In the genomic region with DNA sequence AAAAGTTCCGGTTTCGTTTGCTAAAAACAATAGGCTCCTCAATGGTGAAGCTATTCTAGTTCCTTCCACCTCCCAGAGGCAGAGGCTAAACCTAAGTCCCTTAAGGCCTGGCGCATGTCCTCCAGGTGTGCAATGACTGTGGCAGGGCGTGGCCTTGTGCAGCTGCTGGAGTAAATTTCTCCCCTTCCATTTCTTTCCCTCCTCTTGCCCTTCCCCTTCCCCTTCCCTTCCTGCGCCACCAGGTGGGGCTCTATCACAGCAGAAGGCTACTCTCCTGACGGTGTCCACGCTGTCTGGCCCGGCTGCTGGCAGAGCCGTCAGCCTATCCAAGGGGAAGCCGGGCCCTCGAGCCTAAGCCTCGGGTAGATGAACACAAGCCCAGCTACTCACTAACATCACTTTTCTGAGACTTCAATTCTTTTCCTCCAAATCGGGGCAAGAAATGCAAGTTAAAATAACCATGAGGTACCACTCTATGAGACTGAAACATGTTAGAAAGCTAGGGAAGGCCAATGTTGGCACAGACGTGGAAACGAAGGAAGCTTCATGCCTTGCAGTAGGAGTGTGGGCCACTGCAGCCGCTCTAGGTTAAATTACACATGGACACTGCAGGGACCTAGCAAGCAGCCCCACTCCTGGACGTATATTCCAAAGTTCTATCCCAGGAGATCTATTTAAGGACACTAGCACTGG, we compare ENCODE assay signal across 8 cellular contexts. TPM values are rescaled to one million over a fixed set of nuclear protein-coding genes. Genes with fewer than 3 reads are reported as not detected.
DNase-seq lines count a peak whose midpoint lies in the region; ATAC-seq and TF ChIP-seq lines count a peak whose summit lies in the region.

No MANE protein-coding gene starts in this region.

- no peaks in the 10 kb centered on the region for H3K27me3 ChIP-seq in BE2C

- H3K9me3 ChIP-seq in BE2C: no peaks in the 10 kb centered on the region

- H3K4me3 ChIP-seq in BE2C (ENCODE audit: low read depth, low read length): no peak overlapping the region

- DNase-seq in BE2C: peak; percentile 91
- DNase-seq in NCI-H446 treated with DMSO at 0.1 percent for 48 hours (lab: John Stamatoyannopoulos, UW): peak; percentile 56
- peak; percentile 49 for DNase-seq in activated CD4-positive, alpha-beta T cell treated with anti-CD3 and anti-CD28 coated beads for 1 hour
- peak; percentile 83 for DNase-seq in cerebellum (ENCODE audit: low spot score)
- peak; percentile 89 for DNase-seq in left lobe of liver (ENCODE audit: low spot score)
- DNase-seq in stimulated activated CD4-positive, alpha-beta T cell treated with anti-CD3 and anti-CD28 coated beads, TNF-alpha, amount 100 ng/mL, for 24 hours (ENCODE audit: low read depth in 3 of 3): peak; percentile 17 to 70 (median 48)

- no peaks in the 10 kb centered on the region for H3K4me1 ChIP-seq in BE2C

- ATAC-seq in GM19035 (IDR thresholded peaks at IDR 0.05; ENCODE audit: unreplicated experiment) (peak; percentile 87), HG03159 (IDR thresholded peaks at IDR 0.05; ENCODE audit: unreplicated experiment) (peak; percentile 85), left lobe of liver (peak; percentile 100)

- H3K36me3 ChIP-seq in BE2C: no peaks in the 10 kb centered on the region

- TF ChIP-seq CTCF in BE2C (IDR thresholded peaks at IDR 0.05; ENCODE audit: low read depth, low read length): peak; percentile 97

RNA-seq across cellular contexts. Expression of gene C16orf78, which starts 34.4 kb away (rescaled TPM):
- polyA plus RNA-seq in BE2C (2012; ENCODE audit: insufficient read depth, insufficient read length, low read depth): not detected
- not detected for total RNA-seq in cerebellum
- total RNA-seq in left lobe of liver: not detected
